ENCODE assay signal across 8 cellular contexts in genomic region chr17:82963104-82963950, GRCh38.
DNase-seq lines count a peak whose midpoint lies in the region; ATAC-seq and TF ChIP-seq lines count a peak whose summit lies in the region.

No MANE protein-coding gene starts in this region.

- H3K9ac ChIP-seq in mesenchymal stem cell (ENCODE audit: low read length), result peak overlapping the region; percentile 85

- H3K4ac ChIP-seq in mesenchymal stem cell (ENCODE audit: low read depth in 1 of 2, low read length in 2 of 2), result no peak overlapping the region

- H4K8ac ChIP-seq in mesenchymal stem cell (ENCODE audit: low read length), result peak overlapping the region; percentile 60

- H3K9me3 ChIP-seq in HAP-1 (no peaks in the 10 kb centered on the region), mesenchymal stem cell (ENCODE audit: control insufficient read depth, low read length) (no peaks in the 10 kb centered on the region), thoracic aorta (no peaks in the 10 kb centered on the region)

- TF ChIP-seq CTCF in AG10803 (conservative IDR thresholded peaks at IDR 0.05; ENCODE audit: low read length), result peak; percentile 85
- TF ChIP-seq CTCF in WI38 (IDR thresholded peaks at IDR 0.05; ENCODE audit: low read depth, low read length), result peak; percentile 85
- peak; percentile 77 for TF ChIP-seq CTCF in thoracic aorta (IDR thresholded peaks at IDR 0.05)

- H3K27me3 ChIP-seq in HAP-1 (ENCODE audit: low read depth) (no peaks in the 10 kb centered on the region), mesenchymal stem cell (ENCODE audit: control insufficient read depth in 1 of 2, insufficient read depth in 1 of 2, low read length in 2 of 2) (no peaks in the 10 kb centered on the region), thoracic aorta (replicated peaks; ENCODE audit: insufficient read depth) (no peaks in the 10 kb centered on the region)

- in situ Hi-C loops in HAP-1 (cut with MboI; ENCODE audit: low sequenced_read_pairs), result no loop called here

- H3K4me2 ChIP-seq in mesenchymal stem cell (ENCODE audit: low read length, poor library complexity, severe bottlenecking), result peak overlapping the region; percentile 62

- H3K36me3 ChIP-seq in HAP-1 (replicated peaks), result no peaks in the 10 kb centered on the region
- peaks cover 6 to 8% of the 10 kb centered on the region in 2 experiments for H3K36me3 ChIP-seq in mesenchymal stem cell (ENCODE audit: control insufficient read depth in 1 of 2, insufficient read depth in 2 of 2, low read depth in 1 of 2, low read length in 2 of 2)
- no peaks in the 10 kb centered on the region for H3K36me3 ChIP-seq in thoracic aorta

- H3K23ac ChIP-seq in mesenchymal stem cell (ENCODE audit: low read length in 2 of 2), result no peak overlapping the region

- WGBS in mesenchymal stem cell, result 28% methylated on average over 25 of the region's 25 CpGs

- H2BK5ac ChIP-seq in mesenchymal stem cell (ENCODE audit: low read depth, low read length, poor library complexity, severe bottlenecking), result no peak overlapping the region

- ATAC-seq in esophagus mucosa (peak; percentile 62), thoracic aorta (ENCODE audit: insufficient number of reproducible peaks, low FRiP score, low read depth) (peak; percentile 68), GM18502 (IDR thresholded peaks at IDR 0.05; ENCODE audit: poor library complexity, unreplicated experiment) (no peak), GM18861 (IDR thresholded peaks at IDR 0.05; ENCODE audit: unreplicated experiment) (no peak)

- H4K91ac ChIP-seq in mesenchymal stem cell (ENCODE audit: low read length), result no peak overlapping the region

- no peak overlapping the region for H2BK120ac ChIP-seq in mesenchymal stem cell (ENCODE audit: low read depth, low read length)

- peak overlapping the region in 1 of 2 experiments; percentile 42 for H3K18ac ChIP-seq in mesenchymal stem cell (ENCODE audit: low read depth in 1 of 2, low read length in 2 of 2)

- no peak overlapping the region for H3K14ac ChIP-seq in mesenchymal stem cell (ENCODE audit: low read length in 2 of 2)

- DNase-seq in AG10803 (ENCODE audit: low read depth), result peak; percentile 84
- peak; percentile 7 to 71 for DNase-seq in HAP-1 (ENCODE audit: low spot score in 2 of 2)
- DNase-seq in mesenchymal stem cell, result peak; percentile 75
- DNase-seq in thoracic aorta (ENCODE audit: low spot score), result peak; percentile 45

- H3K4me3 ChIP-seq in AG10803 (ENCODE audit: low read length) (peak overlapping the region; percentile 25), HAP-1 (no peak overlapping the region), WI38 (ENCODE audit: low read depth, low read length) (no peak overlapping the region), mesenchymal stem cell (ENCODE audit: insufficient read depth in 1 of 2, low read depth in 1 of 2, low read length in 2 of 2) (peak overlapping the region in 1 of 2 experiments; percentile 61), thoracic aorta (peak overlapping the region; percentile 54)

- no peak overlapping the region for H2AK5ac ChIP-seq in mesenchymal stem cell (ENCODE audit: low read length, severe bottlenecking)

- H2BK15ac ChIP-seq in mesenchymal stem cell (ENCODE audit: low read depth, poor library complexity, severe bottlenecking), result no peak overlapping the region

- H2BK12ac ChIP-seq in mesenchymal stem cell (ENCODE audit: low read length in 2 of 2), result no peak overlapping the region

- no peaks in the 10 kb centered on the region for H3K79me1 ChIP-seq in mesenchymal stem cell (replicated peaks; ENCODE audit: low read length, poor library complexity, severe bottlenecking)

- H2AFZ ChIP-seq in mesenchymal stem cell (ENCODE audit: low read depth, low read length), result peak overlapping the region; percentile 64

- H3K4me1 ChIP-seq in HAP-1 (no peaks in the 10 kb centered on the region), mesenchymal stem cell (ENCODE audit: control insufficient read depth, insufficient read depth, low read depth, low read length) (peaks cover 11% of the 10 kb centered on the region), thoracic aorta (ENCODE audit: control insufficient read depth in 1 of 2, low read depth in 2 of 2) (peaks cover 4 to 10% of the 10 kb centered on the region in 2 donors)

- H3K27ac ChIP-seq in mesenchymal stem cell (ENCODE audit: low read length, poor library complexity, severe bottlenecking) (peak overlapping the region; percentile 12), thoracic aorta (peak overlapping the region in 1 of 2 donors; percentile 54)

Comparison
In these comparisons a context has a peak if more than half of its experiments do, and no peak if none do; other contexts are left out.
1. H3K4me3 ChIP-seq: peak in AG10803 (single experiment) and thoracic aorta (single experiment); none in HAP-1 (single experiment) and WI38 (single experiment).
2. ATAC-seq: peak in esophagus mucosa (single experiment) and thoracic aorta (single experiment); none in GM18502 (single experiment) and GM18861 (single experiment).
3. Peak in every context shown above with its lines, with median percentiles within 50 percentile points of each other: DNase-seq and CTCF ChIP-seq.